In the genomic region with DNA sequence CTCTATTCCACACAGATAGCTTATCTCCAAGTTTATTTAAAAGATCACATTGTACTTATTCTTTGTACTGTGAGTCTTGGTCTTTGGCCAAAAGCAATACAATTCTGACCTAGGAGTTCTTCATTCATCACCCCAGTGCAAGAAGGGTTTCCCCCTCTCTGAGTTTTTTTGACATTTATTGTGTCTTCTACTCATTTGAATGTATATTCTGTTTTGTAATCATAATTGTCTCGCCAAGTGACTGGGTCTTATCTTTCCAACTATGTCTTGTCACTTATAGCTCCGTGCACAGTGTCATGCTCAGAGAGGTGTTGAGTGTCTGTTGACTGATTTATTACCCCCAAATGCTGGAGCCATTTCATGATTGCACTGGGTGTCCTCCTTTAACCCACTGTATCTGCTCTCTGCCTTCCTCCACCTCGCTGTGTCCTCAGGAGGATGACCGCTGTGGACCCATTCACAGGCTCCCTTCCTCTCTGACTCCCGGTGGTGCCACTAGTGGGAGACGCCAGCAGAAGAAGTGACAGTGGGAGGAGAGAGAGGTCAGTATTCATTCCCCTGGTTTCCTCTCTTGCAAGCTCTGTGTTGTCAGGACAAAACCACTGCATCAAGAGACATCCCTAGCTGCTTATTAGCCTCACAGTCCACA, we compare ENCODE assay signal across 1 cellular context.
TF ChIP-seq lines count a peak whose summit lies in the region.

No MANE protein-coding gene starts in this region.

TF ChIP-seq in HEK293, 187 proteins besides CTCF, POLR2A, EP300 and RAD21 (continued from another document and continues in another):
- TF ChIP-seq ZBTB11 (tag by site-specific recombination; conservative IDR thresholded peaks at IDR 0.05; ENCODE audit: low read depth) (0 out of 2 replicates have a peak, but pooled peaks have one; percentile 5), ZNF792 (tag by site-specific recombination; IDR thresholded peaks at IDR 0.05) (no peak), ZNF335 (tag by site-specific recombination; conservative IDR thresholded peaks at IDR 0.05) (no peak), ZNF510 (tag by site-specific recombination; IDR thresholded peaks at IDR 0.05; ENCODE audit: insufficient replicate concordance) (no peak), ZFP37 (tag by site-specific recombination; IDR thresholded peaks at IDR 0.05) (no peak; the same call in 1 of the 2 replicates), ZIC2 (tag by site-specific recombination; IDR thresholded peaks at IDR 0.05) (peak; percentile 62), GLI4 (tag by site-specific recombination; IDR thresholded peaks at IDR 0.05) (no peak), KLF7 (tag by site-specific recombination; IDR thresholded peaks at IDR 0.05; ENCODE audit: borderline replicate concordance) (peak; percentile 58; the same call in 1 of the 2 replicates), KLF1 (tag by site-specific recombination; IDR thresholded peaks at IDR 0.05) (no peak), ZBTB17 (tag by site-specific recombination; IDR thresholded peaks at IDR 0.05) (peak; percentile 67), ZNF677 (tag by site-specific recombination; IDR thresholded peaks at IDR 0.05) (no peak), ZSCAN16 (tag by site-specific recombination; IDR thresholded peaks at IDR 0.05) (0 out of 2 replicates have a peak, but pooled peaks have one; percentile 51), GFI1B (tag by site-specific recombination; IDR thresholded peaks at IDR 0.05) (no peak), ZNF2 (tag by site-specific recombination; IDR thresholded peaks at IDR 0.05) (no peak), ZNF24 (tag by site-specific recombination; IDR thresholded peaks at IDR 0.05) (peak; percentile 69), ZNF704 (tag by site-specific recombination; IDR thresholded peaks at IDR 0.05) (no peak), YY2 (tag by site-specific recombination; IDR thresholded peaks at IDR 0.05) (no peak), ZNF830 (tag by site-specific recombination; IDR thresholded peaks at IDR 0.05; ENCODE audit: low read depth) (no peak), ZNF37A (tag by site-specific recombination; IDR thresholded peaks at IDR 0.05) (no peak), SP3 (tag by site-specific recombination; IDR thresholded peaks at IDR 0.05) (no peak), ZNF138 (tag by site-specific recombination; IDR thresholded peaks at IDR 0.05; ENCODE audit: borderline replicate concordance) (no peak), ZNF221 (tag by site-specific recombination; IDR thresholded peaks at IDR 0.05; ENCODE audit: borderline replicate concordance) (no peak), ZNF16 (tag by site-specific recombination; IDR thresholded peaks at IDR 0.05; ENCODE audit: low read depth) (0 out of 2 replicates have a peak, but pooled peaks have one; percentile 10), ZNF148 (tag by site-specific recombination; IDR thresholded peaks at IDR 0.05; ENCODE audit: borderline replicate concordance) (no peak), TRIM28 (IDR thresholded peaks at IDR 0.05; ENCODE audit: borderline replicate concordance, low read length) (peak; percentile 72), ZNF140 (tag by site-specific recombination; IDR thresholded peaks at IDR 0.05) (no peak), MYNN (tag by site-specific recombination; IDR thresholded peaks at IDR 0.05; ENCODE audit: borderline replicate concordance) (no peak), ZNF248 (tag by site-specific recombination; IDR thresholded peaks at IDR 0.05) (no peak), KLF17 (tag by site-specific recombination; IDR thresholded peaks at IDR 0.05) (0 out of 2 replicates have a peak, but pooled peaks have one; percentile 50), TCF7L2 (IDR thresholded peaks at IDR 0.05; ENCODE audit: borderline replicate concordance, low read depth, low read length) (peak; percentile 72), INSM2 (tag by site-specific recombination; IDR thresholded peaks at IDR 0.05) (peak; percentile 81), ZNF624 (tag by site-specific recombination; IDR thresholded peaks at IDR 0.05) (no peak), ZNF366 (tag by site-specific recombination; conservative IDR thresholded peaks at IDR 0.05) (peak; percentile 84), ZNF837 (tag by site-specific recombination; IDR thresholded peaks at IDR 0.05) (no peak), ZNF169 (tag by site-specific recombination; IDR thresholded peaks at IDR 0.05) (no peak), KLF16 (tag by site-specific recombination; IDR thresholded peaks at IDR 0.05) (no peak), ZNF175 (tag by site-specific recombination; IDR thresholded peaks at IDR 0.05) (no peak), ZNF133 (tag by site-specific recombination; IDR thresholded peaks at IDR 0.05) (no peak), ZBTB20 (tag by site-specific recombination; IDR thresholded peaks at IDR 0.05) (peak; percentile 30), ZNF426 (tag by site-specific recombination; IDR thresholded peaks at IDR 0.05) (no peak), ZNF121 (tag by site-specific recombination; IDR thresholded peaks at IDR 0.05) (no peak), OSR2 (tag by site-specific recombination; IDR thresholded peaks at IDR 0.05) (peak; percentile 93)
- TF ChIP-seq, protein P1, sequence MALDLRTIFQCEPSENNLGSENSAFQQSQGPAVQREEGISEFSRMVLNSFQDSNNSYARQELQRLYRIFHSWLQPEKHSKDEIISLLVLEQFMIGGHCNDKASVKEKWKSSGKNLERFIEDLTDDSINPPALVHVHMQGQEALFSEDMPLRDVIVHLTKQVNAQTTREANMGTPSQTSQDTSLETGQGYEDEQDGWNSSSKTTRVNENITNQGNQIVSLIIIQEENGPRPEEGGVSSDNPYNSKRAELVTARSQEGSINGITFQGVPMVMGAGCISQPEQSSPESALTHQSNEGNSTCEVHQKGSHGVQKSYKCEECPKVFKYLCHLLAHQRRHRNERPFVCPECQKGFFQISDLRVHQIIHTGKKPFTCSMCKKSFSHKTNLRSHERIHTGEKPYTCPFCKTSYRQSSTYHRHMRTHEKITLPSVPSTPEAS (tag by site-specific recombination; IDR thresholded peaks at IDR 0.05), result peak; percentile 52; the same call in 1 of the 2 replicates
- TF ChIP-seq, protein P2, sequence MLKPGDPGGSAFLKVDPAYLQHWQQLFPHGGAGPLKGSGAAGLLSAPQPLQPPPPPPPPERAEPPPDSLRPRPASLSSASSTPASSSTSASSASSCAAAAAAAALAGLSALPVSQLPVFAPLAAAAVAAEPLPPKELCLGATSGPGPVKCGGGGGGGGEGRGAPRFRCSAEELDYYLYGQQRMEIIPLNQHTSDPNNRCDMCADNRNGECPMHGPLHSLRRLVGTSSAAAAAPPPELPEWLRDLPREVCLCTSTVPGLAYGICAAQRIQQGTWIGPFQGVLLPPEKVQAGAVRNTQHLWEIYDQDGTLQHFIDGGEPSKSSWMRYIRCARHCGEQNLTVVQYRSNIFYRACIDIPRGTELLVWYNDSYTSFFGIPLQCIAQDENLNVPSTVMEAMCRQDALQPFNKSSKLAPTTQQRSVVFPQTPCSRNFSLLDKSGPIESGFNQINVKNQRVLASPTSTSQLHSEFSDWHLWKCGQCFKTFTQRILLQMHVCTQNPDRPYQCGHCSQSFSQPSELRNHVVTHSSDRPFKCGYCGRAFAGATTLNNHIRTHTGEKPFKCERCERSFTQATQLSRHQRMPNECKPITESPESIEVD (tag by site-specific recombination; IDR thresholded peaks at IDR 0.05), result peak; percentile 98
- TF ChIP-seq, protein P3, sequence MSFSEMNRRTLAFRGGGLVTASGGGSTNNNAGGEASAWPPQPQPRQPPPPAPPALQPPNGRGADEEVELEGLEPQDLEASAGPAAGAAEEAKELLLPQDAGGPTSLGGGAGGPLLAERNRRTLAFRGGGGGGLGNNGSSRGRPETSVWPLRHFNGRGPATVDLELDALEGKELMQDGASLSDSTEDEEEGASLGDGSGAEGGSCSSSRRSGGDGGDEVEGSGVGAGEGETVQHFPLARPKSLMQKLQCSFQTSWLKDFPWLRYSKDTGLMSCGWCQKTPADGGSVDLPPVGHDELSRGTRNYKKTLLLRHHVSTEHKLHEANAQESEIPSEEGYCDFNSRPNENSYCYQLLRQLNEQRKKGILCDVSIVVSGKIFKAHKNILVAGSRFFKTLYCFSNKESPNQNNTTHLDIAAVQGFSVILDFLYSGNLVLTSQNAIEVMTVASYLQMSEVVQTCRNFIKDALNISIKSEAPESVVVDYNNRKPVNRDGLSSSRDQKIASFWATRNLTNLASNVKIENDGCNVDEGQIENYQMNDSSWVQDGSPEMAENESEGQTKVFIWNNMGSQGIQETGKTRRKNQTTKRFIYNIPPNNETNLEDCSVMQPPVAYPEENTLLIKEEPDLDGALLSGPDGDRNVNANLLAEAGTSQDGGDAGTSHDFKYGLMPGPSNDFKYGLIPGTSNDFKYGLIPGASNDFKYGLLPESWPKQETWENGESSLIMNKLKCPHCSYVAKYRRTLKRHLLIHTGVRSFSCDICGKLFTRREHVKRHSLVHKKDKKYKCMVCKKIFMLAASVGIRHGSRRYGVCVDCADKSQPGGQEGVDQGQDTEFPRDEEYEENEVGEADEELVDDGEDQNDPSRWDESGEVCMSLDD (tag by site-specific recombination; IDR thresholded peaks at IDR 0.05), result no peak
- TF ChIP-seq, protein P4, sequence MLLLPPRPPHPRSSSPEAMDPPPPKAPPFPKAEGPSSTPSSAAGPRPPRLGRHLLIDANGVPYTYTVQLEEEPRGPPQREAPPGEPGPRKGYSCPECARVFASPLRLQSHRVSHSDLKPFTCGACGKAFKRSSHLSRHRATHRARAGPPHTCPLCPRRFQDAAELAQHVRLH (tag by site-specific recombination; IDR thresholded peaks at IDR 0.05), result 0 out of 2 replicates have a peak, but pooled peaks have one; percentile 35
